Comparison of ENCODE assay signal across 8 cellular contexts in genomic region chr6:33208089-33208967, GRCh38. TPM values are rescaled to one million over a fixed set of nuclear protein-coding genes. Genes with fewer than 3 reads are reported as not detected.
A peak's percentile ranks its signal among the peaks of the same experiment; 100 is the strongest.
DNase-seq lines count a peak whose midpoint lies in the region; ATAC-seq and TF ChIP-seq lines count a peak whose summit lies in the region.

Gene RING1, plus strand, starts transcription at chr6:33208500. Its CDS starts 323 bp downstream, at chr6:33208823.

- peak within 1 kb of the TSS; percentile 90 for H3K56ac ChIP-seq in IMR-90 (ENCODE audit: extremely low read depth, insufficient read depth, low read length)

- H2BK120ac ChIP-seq in IMR-90 (ENCODE audit: low read depth, low read length) = peak within 1 kb of the TSS; percentile 64; the same call in 1 of the 2 replicates

- peak within 1 kb of the TSS; percentile 91 for H2AK5ac ChIP-seq in IMR-90 (ENCODE audit: low read depth, low read length)

- H3K27ac ChIP-seq in IMR-90 (ENCODE audit: insufficient read depth, low read length) = peak within 1 kb of the TSS; percentile 94

- peak within 1 kb of the TSS; percentile 94 to 99 (median 95) for H3K4me3 Mint-ChIP-seq in nephron

- CTCF ChIA-PET in IMR-90 (lab: Yijun Ruan, JAX) = no interaction called here

- H3K9me1 ChIP-seq in IMR-90 (ENCODE audit: insufficient read depth, low read length) = peaks cover 21% of the 10 kb centered on the region

- H3K79me1 ChIP-seq in IMR-90 (ENCODE audit: low read depth in 1 of 2, low read length in 2 of 2) = peaks cover 10 to 61% of the 10 kb centered on the region in 2 experiments

- dilution Hi-C loops in IMR-90 (cut with HindIII; ENCODE audit: low sequenced_read_pairs, unreplicated experiment) = no loop called here

- H3K4me2 ChIP-seq in IMR-90 (ENCODE audit: low read depth, low read length) = peak within 1 kb of the TSS; percentile 97

- peak within 1 kb of the TSS; percentile 84 for H4K91ac ChIP-seq in IMR-90 (ENCODE audit: insufficient read depth, low read depth, low read length)

- POLR2A ChIA-PET in IMR-90 (lab: Charles Lee; ENCODE audit: unreplicated experiment) = interaction anchor here (0.6 to 1.3 kb wide), 3 partner anchors 64 to 256 kb away, joined by 3 to 6 read pairs (median 5); partner anchors contain the start of genes HLA-DMA, RPS18 and VPS52

- H3K4me1 ChIP-seq in IMR-90 (ENCODE audit: control insufficient read depth, insufficient read depth, low read length) = peaks cover 25% of the 10 kb centered on the region

- H2AFZ ChIP-seq in IMR-90 (replicated peaks; ENCODE audit: low read length, poor library complexity) = peak within 1 kb of the TSS; percentile 95

- in situ Hi-C loops in IMR-90 (cut with MboI; ENCODE audit: low sequenced_read_pairs) = no loop called here

- peak within 1 kb of the TSS; percentile 92 to 97 (median 93) for H3K27ac Mint-ChIP-seq in nephron

- TF ChIP-seq CTCF in IMR-90 (conservative IDR thresholded peaks at IDR 0.05; ENCODE audit: low read depth, low read length) (no peak), fibroblast of the aortic adventitia (IDR thresholded peaks at IDR 0.05; ENCODE audit: insufficient read depth, low read length) (no peak), nephron (IDR thresholded peaks at IDR 0.05; ENCODE audit: unreplicated experiment in 3 of 3) (no peak)

- peak within 1 kb of the TSS; percentile 29; the same call in 1 of the 2 replicates for H2BK20ac ChIP-seq in IMR-90 (ENCODE audit: low read depth, low read length)

- peak within 1 kb of the TSS; percentile 94 for H4K5ac ChIP-seq in IMR-90 (ENCODE audit: low read depth, low read length)

- H3K27me3 Mint-ChIP-seq in nephron (ENCODE audit: low read depth) = no peaks in the 10 kb centered on the region

- H3K4me3 ChIP-seq in IMR-90 (ENCODE audit: insufficient read depth, low read depth, low read length) = peak within 1 kb of the TSS; percentile 90
- H3K4me3 ChIP-seq in fibroblast of the aortic adventitia (ENCODE audit: low read depth, low read length) = peak within 1 kb of the TSS; percentile 87

- H3K36me3 ChIP-seq in IMR-90 (ENCODE audit: control insufficient read depth, insufficient read depth, low read length) = peaks cover 28% of the 10 kb centered on the region

- no peaks in the 10 kb centered on the region for H3K9me3 Mint-ChIP-seq in nephron

- peak within 1 kb of the TSS; percentile 80 for H2BK5ac ChIP-seq in IMR-90 (ENCODE audit: low read depth, low read length, poor library complexity, severe bottlenecking)

- WGBS in IMR-90 (ENCODE audit: extremely low coverage in 2 of 2, insufficient read length in 1 of 2), 2 experiments = 0% methylated on average over 34 of the region's 86 CpGs; no CpG with 5 or more reads in 1 of the 2 experiments

- peaks cover 53% of the 10 kb centered on the region for H3K4me1 Mint-ChIP-seq in nephron

- H3K18ac ChIP-seq in IMR-90 (ENCODE audit: low read depth, low read length) = peak within 1 kb of the TSS; percentile 72

- peaks cover 30% of the 10 kb centered on the region for H3K36me3 Mint-ChIP-seq in nephron (ENCODE audit: low read depth)

- TF ChIP-seq POLR2A in IMR-90 (IDR thresholded peaks at IDR 0.05; ENCODE audit: low read depth, low read length) = peak; percentile 86

- peak within 1 kb of the TSS; percentile 96 for H3K9ac ChIP-seq in IMR-90 (ENCODE audit: low read depth, low read length)

- TF ChIP-seq RAD21 in IMR-90 (IDR thresholded peaks at IDR 0.05; ENCODE audit: low read length) = no peak

- ATAC-seq in GM18867 (IDR thresholded peaks at IDR 0.05; ENCODE audit: unreplicated experiment) (peak; percentile 34), IMR-90 (ENCODE audit: low read depth) (peak; percentile 58)

- DNase-seq in AG08396 (ENCODE audit: low spot score) = peak; percentile 95
- DNase-seq in IMR-90 = peak; percentile 67
- DNase-seq in SHP77 treated with DMSO at 0.1 percent for 48 hours (lab: John Stamatoyannopoulos, UW) = peak; percentile 57
- DNase-seq in activated effector memory CD4-positive, alpha-beta T cell treated with anti-CD3 and anti-CD28 coated beads, Interleukin-2, amount 50 U/mL, for 16 hours = peak; percentile 95
- peak; percentile 65 for DNase-seq in fibroblast of the aortic adventitia (ENCODE audit: low read depth)
- DNase-seq in stimulated activated naive CD4-positive, alpha-beta T cell treated with Interleukin-2 at 50 U/mL for 16 hours (lab: John Stamatoyannopoulos, UW) = peak; percentile 82

- peak within 1 kb of the TSS; percentile 90 to 100 for H4K8ac ChIP-seq in IMR-90 (ENCODE audit: low read depth in 2 of 2, low read length in 2 of 2)

- peaks cover 8% of the 10 kb centered on the region; the same call in 1 of the 2 replicates for H4K20me1 ChIP-seq in IMR-90 (ENCODE audit: insufficient read depth, low read length)

- H2AK9ac ChIP-seq in IMR-90 (replicated peaks; ENCODE audit: low read depth, low read length, poor library complexity) = peak within 1 kb of the TSS; percentile 95

- H3K9me3 ChIP-seq in IMR-90 (ENCODE audit: control insufficient read depth, insufficient read depth, low read length) = no peaks in the 10 kb centered on the region

- H3K23ac ChIP-seq in IMR-90 (ENCODE audit: low read depth, low read length) = peak within 1 kb of the TSS; percentile 99

- intact Hi-C loops in IMR-90 (cut with micrococcal nuclease) = loop anchor here (2.0 kb wide), 1 partner anchor 202 kb away; the partner anchor contains the start of gene PHF1

- peak within 1 kb of the TSS; percentile 84; the same call in 2 of the 3 replicates for H2BK15ac ChIP-seq in IMR-90 (ENCODE audit: low read depth, low read length)

- peak within 1 kb of the TSS; percentile 98 for H3K14ac ChIP-seq in IMR-90 (replicated peaks; ENCODE audit: low read depth, low read length)

- BruUV-seq in IMR-90 (replicated peaks; lab: Mats Ljungman, UMichigan) = no TSS peak

- no peaks in the 10 kb centered on the region for H3K27me3 ChIP-seq in IMR-90 (ENCODE audit: control insufficient read depth, insufficient read depth, low read length)

- H3K4ac ChIP-seq in IMR-90 (ENCODE audit: low read depth, low read length) = peak within 1 kb of the TSS; percentile 97

TF ChIP-seq in IMR-90, 13 proteins besides CTCF, POLR2A, EP300 and RAD21:
- no peak for TF ChIP-seq RCOR1 (IDR thresholded peaks at IDR 0.05; ENCODE audit: insufficient replicate concordance, low read length)
- no peak for TF ChIP-seq SMC3 (IDR thresholded peaks at IDR 0.05; ENCODE audit: low read depth, low read length)
- TF ChIP-seq USF2 (IDR thresholded peaks at IDR 0.05; ENCODE audit: low read depth, low read length) = no peak
- TF ChIP-seq NFE2L2 (IDR thresholded peaks at IDR 0.05; ENCODE audit: low read depth, low read length) = no peak; the same call in 1 of the 2 replicates
- no peak for TF ChIP-seq FOS (IDR thresholded peaks at IDR 0.05; ENCODE audit: low read depth, low read length)
- no peak for TF ChIP-seq ELK1 (IDR thresholded peaks at IDR 0.05; ENCODE audit: borderline replicate concordance, low read depth, low read length)
- TF ChIP-seq RFX5 (IDR thresholded peaks at IDR 0.05; ENCODE audit: low read depth, low read length) = no peak
- no peak for TF ChIP-seq CHD1 (IDR thresholded peaks at IDR 0.05; ENCODE audit: low read depth, low read length)
- 0 out of 2 replicates have a peak, but pooled peaks have one; percentile 37 for TF ChIP-seq MXI1 (IDR thresholded peaks at IDR 0.05; ENCODE audit: borderline replicate concordance, low read depth, low read length)
- TF ChIP-seq MAFK (IDR thresholded peaks at IDR 0.05; ENCODE audit: low read depth, low read length) = no peak
- no peak for TF ChIP-seq BHLHE40 (IDR thresholded peaks at IDR 0.05; ENCODE audit: low read depth, low read length)
- peak; percentile 92 for TF ChIP-seq MAZ (IDR thresholded peaks at IDR 0.05; ENCODE audit: borderline replicate concordance, low read depth, low read length)
TF ChIP-seq in IMR-90: peak in this region for 2.

RNA-seq across cellular contexts. Expression of gene RING1, which starts in this region (rescaled TPM):
- total RNA-seq in IMR-90 (2012; rRNA removed) (14.9 and 16.4 TPM in 2 replicates), fibroblast of the aortic adventitia (ENCODE audit: low replicate concordance) (28.9 and 46.9 TPM in 2 replicates)
- 38.2 and 40.8 TPM in 2 replicates for polyA plus RNA-seq in IMR-90 (2012; rRNA removed)
- polyA plus RNA-seq in IMR-90 (2012; cell fraction: cytosol; rRNA removed) = 41.2 and 49.4 TPM in 2 replicates
- polyA plus RNA-seq in IMR-90 (2012; cell fraction: nucleus; rRNA removed; ENCODE audit: low replicate concordance) = 110 and 131 TPM in 2 replicates

Comparison
In these comparisons a context has a peak if more than half of its experiments do, and no peak if none do; other contexts are left out.
1. Peak in every context shown above with its lines: DNase-seq, ATAC-seq, H3K4me3 ChIP-seq and H3K27ac ChIP-seq.